11 cellular contexts compared by ENCODE assay signal in genomic region chr10:4243169-4243568, GRCh38.
DNase-seq lines count a peak whose midpoint lies in the region; ATAC-seq and TF ChIP-seq lines count a peak whose summit lies in the region.
"Had no signal": no experiment of that assay in that cellular context is flagged by ENCODE, and none has a peak within 500 bp of the region (broad histone marks: within the 10 kb centered on the region; RNA-seq: fewer than 3 reads in every experiment).

No MANE protein-coding gene starts in this region.

- DNase-seq in left lung, result no peak
- DNase-seq in stomach, result no peak
- DNase-seq in DMS 273 (lab: John Stamatoyannopoulos, UW; ENCODE audit: unreplicated experiment), result no peak
- no peak for DNase-seq in retina
- DNase-seq in islet precursor cell, result no peak
- DNase-seq in iPS-NIHi7 (ENCODE audit: extremely low spot score), result no peak
- DNase-seq: activated CD4-positive, alpha-beta T cell treated with anti-CD3 and anti-CD28 coated beads, Interleukin-2, amount 50 U/mL, for 4 hours; NCI-H1417 treated with DMSO at 0.1 percent for 48 hours had no signal

- peaks cover 46% of the 10 kb centered on the region for H3K4me1 Mint-ChIP-seq in brain

- peak overlapping the region in 3 of 5 experiments; percentile 81 to 96 (median 95) for H3K27ac Mint-ChIP-seq in brain
- H3K27ac Mint-ChIP-seq: activated naive CD4-positive, alpha-beta T cell treated with anti-CD3 and anti-CD28 coated beads, Interleukin-2, amount 50 U/mL, for 24 hours had no signal

- no peak for ATAC-seq in left lung

- peaks cover 2% of the 10 kb centered on the region for H3K27me3 Mint-ChIP-seq in brain

- H3K4me3 ChIP-seq in HUES64 (ENCODE audit: low read length), result no peak overlapping the region
- H3K4me3 ChIP-seq in left lung, result no peak overlapping the region
- H3K4me3 ChIP-seq in stomach, result peak overlapping the region in 1 of 4 donors; percentile 10

- 97% methylated on average over 2 of the region's 6 CpGs for WGBS in HUES64
- WGBS in stomach, 5 donors, result 80 to 87% (median 83%) methylated on average over 6 of the region's 6 CpGs

- intact Hi-C loops in left lung (cut with DNase I), result no loop called here
- intact Hi-C loops in stomach (cut with DNase I; ENCODE audit: low total_unique reads), result no loop called here

- 0 out of 2 replicates have a peak overlapping the region, but pooled peaks have one; percentile 14 for H3K27ac ChIP-seq in HUES64 (ENCODE audit: low read depth, low read length)
- peak overlapping the region; percentile 69 to 71 for H3K27ac ChIP-seq in left lung
- peak overlapping the region in 4 of 5 donors; percentile 58 to 80 (median 76) for H3K27ac ChIP-seq in stomach

- no peak overlapping the region for H3K9ac ChIP-seq in HUES64 (ENCODE audit: low read depth, low read length)

- no peaks in the 10 kb centered on the region for H3K9me3 ChIP-seq in HUES64 (ENCODE audit: insufficient read depth, low read depth, low read length)
- H3K9me3 ChIP-seq in left lung, result no peaks in the 10 kb centered on the region
- no peaks in the 10 kb centered on the region for H3K9me3 ChIP-seq in stomach

- H3K4me1 ChIP-seq in HUES64 (ENCODE audit: insufficient read depth, low read length) (peaks cover 44% of the 10 kb centered on the region), left lung (peaks cover 17 to 18% of the 10 kb centered on the region in 2 donors), stomach (peaks cover 4 to 36% (median 26%) of the 10 kb centered on the region in 4 donors)

- H3K27me3 ChIP-seq in HUES64 (ENCODE audit: insufficient read depth, low read length) (no peaks in the 10 kb centered on the region), left lung (no peaks in the 10 kb centered on the region), stomach (no peaks in the 10 kb centered on the region)

- H3K36me3 ChIP-seq in HUES64 (ENCODE audit: insufficient read depth, low read length), result no peaks in the 10 kb centered on the region
- no peaks in the 10 kb centered on the region for H3K36me3 ChIP-seq in left lung
- no peaks in the 10 kb centered on the region for H3K36me3 ChIP-seq in stomach

- TF ChIP-seq POLR2A in stomach (IDR thresholded peaks at IDR 0.05), result no peak

- peaks cover 0 to 14% (median 0%) of the 10 kb centered on the region in 5 experiments for H3K9me3 Mint-ChIP-seq in brain
- H3K9me3 Mint-ChIP-seq: activated naive CD4-positive, alpha-beta T cell treated with anti-CD3 and anti-CD28 coated beads, Interleukin-2, amount 50 U/mL, for 24 hours had no signal

- TF ChIP-seq CTCF in brain (conservative IDR thresholded peaks at IDR 0.05) (no peak), left lung (IDR thresholded peaks at IDR 0.05) (no peak), stomach (IDR thresholded peaks at IDR 0.05) (no peak)

- H3K4me3 Mint-ChIP-seq in brain, result peak overlapping the region in 1 of 5 experiments; percentile 62
- H3K4me3 Mint-ChIP-seq: activated naive CD4-positive, alpha-beta T cell treated with anti-CD3 and anti-CD28 coated beads, Interleukin-2, amount 50 U/mL, for 24 hours had no signal

- no peak for TF ChIP-seq EP300 in stomach (IDR thresholded peaks at IDR 0.05)

- no peaks in the 10 kb centered on the region for H3K36me3 Mint-ChIP-seq in brain

Comparison
In these comparisons a context has a peak if more than half of its experiments do, and no peak if none do; other contexts are left out.
1. H3K27ac ChIP-seq: peak in every context shown above with its lines; median percentile 76 in stomach; 70 in left lung; 14 in HUES64.